1 cellular context compared by ENCODE assay signal in the genomic region with DNA sequence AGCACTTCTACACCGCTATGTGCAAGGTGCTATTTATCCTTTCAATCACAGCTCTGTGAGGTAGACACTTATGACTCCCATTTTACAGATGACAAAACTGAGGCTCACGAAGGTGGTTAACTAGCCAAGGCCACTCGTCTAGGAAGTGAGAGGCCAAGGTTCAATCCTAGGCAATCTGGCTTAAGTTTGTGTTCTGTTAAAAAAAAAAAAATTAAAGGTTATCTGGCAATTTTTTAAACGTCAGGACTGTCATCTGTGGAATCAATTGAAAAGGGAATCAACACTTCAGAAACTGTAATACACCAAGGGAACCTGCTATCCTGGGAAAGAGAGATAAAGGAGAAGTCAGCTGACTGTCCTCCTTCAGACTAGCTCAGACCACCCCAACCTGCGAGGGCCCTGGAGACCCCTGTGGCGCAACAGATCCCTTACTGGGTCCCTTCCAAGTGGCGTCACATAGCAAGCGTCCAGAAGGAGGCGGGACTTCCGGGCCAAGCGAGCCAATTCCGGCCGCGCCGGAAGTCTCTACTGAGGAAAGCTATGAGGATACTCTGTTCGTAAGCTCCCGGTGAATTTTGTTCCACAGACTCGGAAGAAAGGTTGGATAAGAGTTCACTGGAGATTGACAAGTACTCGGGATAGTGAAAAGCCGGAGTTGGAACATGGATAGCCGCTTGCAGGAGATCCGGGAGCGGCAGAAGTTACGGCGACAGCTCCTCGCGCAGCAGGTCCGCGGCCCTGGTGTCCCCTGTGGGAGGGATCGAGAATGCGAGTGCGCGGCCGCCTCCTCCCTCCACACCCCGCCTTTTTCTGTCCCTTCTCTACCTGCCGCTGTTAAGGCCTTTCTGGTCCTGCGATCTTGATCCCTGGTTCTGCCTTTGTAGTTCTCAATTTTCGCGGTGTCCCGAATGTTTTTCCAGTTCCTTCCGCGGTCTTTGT.
TF ChIP-seq lines count a peak whose summit lies in the region.

Gene METTL14 (plus strand): TSS at position 520 of the 939 bp plus-strand sequence. CDS start 143 bp downstream, at position 663.

TF ChIP-seq in K562, 482 proteins besides CTCF, POLR2A, EP300 and RAD21 (continued from another document and continues in another):
- TF ChIP-seq PRDM10 (IDR thresholded peaks at IDR 0.05; ENCODE audit: partially characterized antibody) (peak; percentile 60), GTF2A2 (tag; IDR thresholded peaks at IDR 0.05) (0 out of 2 replicates have a peak, but pooled peaks have one; percentile 37), XRCC5 (IDR thresholded peaks at IDR 0.05; ENCODE audit: low read depth, low read length) (peak; percentile 62; the same call in 1 of the 2 replicates), MTA2 (IDR thresholded peaks at IDR 0.05; ENCODE audit: low read depth) (no peak), DPF2 (IDR thresholded peaks at IDR 0.05) (peak; percentile 45; the same call in 1 of the 2 replicates), SIN3A (IDR thresholded peaks at IDR 0.05; ENCODE audit: borderline replicate concordance in 2 of 2, control insufficient read depth in 1 of 2, low read depth in 2 of 2, low read length in 2 of 2) (peak; percentile 41 to 76; a peak in 1 of 4 replicates), ZNF146 (CRISPR knock-in tag; IDR thresholded peaks at IDR 0.05; ENCODE audit: unreplicated experiment) (no peak), KLF16 (IDR thresholded peaks at IDR 0.05) (no peak), HDGF (IDR thresholded peaks at IDR 0.05) (0 out of 2 replicates have a peak, but pooled peaks have one; percentile 72), ZFPM2 (CRISPR knock-in tag; IDR thresholded peaks at IDR 0.05) (no peak), SIN3B (IDR thresholded peaks at IDR 0.05; ENCODE audit: low read depth) (peak; percentile 90), NCOA1 (IDR thresholded peaks at IDR 0.05; ENCODE audit: low read depth) (peak; percentile 39; the same call in 1 of the 2 replicates), HNRNPLL (IDR thresholded peaks at IDR 0.05; ENCODE audit: low read depth, low read length, poor library complexity, severe bottlenecking) (peak; percentile 55), ZBTB40 (IDR thresholded peaks at IDR 0.05) (peak; percentile 96), ZBTB40 (CRISPR knock-in tag; IDR thresholded peaks at IDR 0.05) (no peak), HNRNPK (IDR thresholded peaks at IDR 0.05; ENCODE audit: low read depth, low read length, poor library complexity, severe bottlenecking) (no peak), ZFX (CRISPR knock-in tag; IDR thresholded peaks at IDR 0.05) (peak; percentile 71), JUND (IDR thresholded peaks at IDR 0.05; ENCODE audit: borderline replicate concordance, low read depth, low read length) (peak; percentile 30; the same call in 1 of the 2 replicates), JUND (tag; IDR thresholded peaks at IDR 0.05; ENCODE audit: borderline replicate concordance, low read depth, low read length) (no peak; the same call in 2 of the 3 replicates), ZNF830 (CRISPR knock-in tag; IDR thresholded peaks at IDR 0.05) (peak; percentile 10; the same call in 1 of the 2 replicates), CBFB (CRISPR knock-in tag; IDR thresholded peaks at IDR 0.05) (no peak), DIDO1 (tag; IDR thresholded peaks at IDR 0.05; ENCODE audit: low read depth) (peak; percentile 61; the same call in 1 of the 2 replicates), ZNF395 (CRISPR knock-in tag; IDR thresholded peaks at IDR 0.05) (no peak), RB1 (IDR thresholded peaks at IDR 0.05; ENCODE audit: low read depth) (no peak), TOE1 (IDR thresholded peaks at IDR 0.05; ENCODE audit: borderline replicate concordance) (no peak), TOE1 (CRISPR knock-in tag; IDR thresholded peaks at IDR 0.05; ENCODE audit: borderline replicate concordance, low read depth) (no peak), NRF1 (conservative IDR thresholded peaks at IDR 0.05 in 1 of 2, IDR thresholded peaks at IDR 0.05 in 1 of 2) (peak; percentile 79 to 84)
- TF ChIP-seq, protein P1, sequence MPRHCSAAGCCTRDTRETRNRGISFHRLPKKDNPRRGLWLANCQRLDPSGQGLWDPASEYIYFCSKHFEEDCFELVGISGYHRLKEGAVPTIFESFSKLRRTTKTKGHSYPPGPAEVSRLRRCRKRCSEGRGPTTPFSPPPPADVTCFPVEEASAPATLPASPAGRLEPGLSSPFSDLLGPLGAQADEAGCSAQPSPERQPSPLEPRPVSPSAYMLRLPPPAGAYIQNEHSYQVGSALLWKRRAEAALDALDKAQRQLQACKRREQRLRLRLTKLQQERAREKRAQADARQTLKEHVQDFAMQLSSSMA (CRISPR knock-in tag; IDR thresholded peaks at IDR 0.05), result no peak
- TF ChIP-seq, protein P2, sequence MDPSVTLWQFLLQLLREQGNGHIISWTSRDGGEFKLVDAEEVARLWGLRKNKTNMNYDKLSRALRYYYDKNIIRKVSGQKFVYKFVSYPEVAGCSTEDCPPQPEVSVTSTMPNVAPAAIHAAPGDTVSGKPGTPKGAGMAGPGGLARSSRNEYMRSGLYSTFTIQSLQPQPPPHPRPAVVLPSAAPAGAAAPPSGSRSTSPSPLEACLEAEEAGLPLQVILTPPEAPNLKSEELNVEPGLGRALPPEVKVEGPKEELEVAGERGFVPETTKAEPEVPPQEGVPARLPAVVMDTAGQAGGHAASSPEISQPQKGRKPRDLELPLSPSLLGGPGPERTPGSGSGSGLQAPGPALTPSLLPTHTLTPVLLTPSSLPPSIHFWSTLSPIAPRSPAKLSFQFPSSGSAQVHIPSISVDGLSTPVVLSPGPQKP (CRISPR knock-in tag; IDR thresholded peaks at IDR 0.05), result no peak
- TF ChIP-seq, protein P3, sequence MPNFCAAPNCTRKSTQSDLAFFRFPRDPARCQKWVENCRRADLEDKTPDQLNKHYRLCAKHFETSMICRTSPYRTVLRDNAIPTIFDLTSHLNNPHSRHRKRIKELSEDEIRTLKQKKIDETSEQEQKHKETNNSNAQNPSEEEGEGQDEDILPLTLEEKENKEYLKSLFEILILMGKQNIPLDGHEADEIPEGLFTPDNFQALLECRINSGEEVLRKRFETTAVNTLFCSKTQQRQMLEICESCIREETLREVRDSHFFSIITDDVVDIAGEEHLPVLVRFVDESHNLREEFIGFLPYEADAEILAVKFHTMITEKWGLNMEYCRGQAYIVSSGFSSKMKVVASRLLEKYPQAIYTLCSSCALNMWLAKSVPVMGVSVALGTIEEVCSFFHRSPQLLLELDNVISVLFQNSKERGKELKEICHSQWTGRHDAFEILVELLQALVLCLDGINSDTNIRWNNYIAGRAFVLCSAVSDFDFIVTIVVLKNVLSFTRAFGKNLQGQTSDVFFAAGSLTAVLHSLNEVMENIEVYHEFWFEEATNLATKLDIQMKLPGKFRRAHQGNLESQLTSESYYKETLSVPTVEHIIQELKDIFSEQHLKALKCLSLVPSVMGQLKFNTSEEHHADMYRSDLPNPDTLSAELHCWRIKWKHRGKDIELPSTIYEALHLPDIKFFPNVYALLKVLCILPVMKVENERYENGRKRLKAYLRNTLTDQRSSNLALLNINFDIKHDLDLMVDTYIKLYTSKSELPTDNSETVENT (CRISPR knock-in tag; IDR thresholded peaks at IDR 0.05), result no peak
- TF ChIP-seq, protein P4, sequence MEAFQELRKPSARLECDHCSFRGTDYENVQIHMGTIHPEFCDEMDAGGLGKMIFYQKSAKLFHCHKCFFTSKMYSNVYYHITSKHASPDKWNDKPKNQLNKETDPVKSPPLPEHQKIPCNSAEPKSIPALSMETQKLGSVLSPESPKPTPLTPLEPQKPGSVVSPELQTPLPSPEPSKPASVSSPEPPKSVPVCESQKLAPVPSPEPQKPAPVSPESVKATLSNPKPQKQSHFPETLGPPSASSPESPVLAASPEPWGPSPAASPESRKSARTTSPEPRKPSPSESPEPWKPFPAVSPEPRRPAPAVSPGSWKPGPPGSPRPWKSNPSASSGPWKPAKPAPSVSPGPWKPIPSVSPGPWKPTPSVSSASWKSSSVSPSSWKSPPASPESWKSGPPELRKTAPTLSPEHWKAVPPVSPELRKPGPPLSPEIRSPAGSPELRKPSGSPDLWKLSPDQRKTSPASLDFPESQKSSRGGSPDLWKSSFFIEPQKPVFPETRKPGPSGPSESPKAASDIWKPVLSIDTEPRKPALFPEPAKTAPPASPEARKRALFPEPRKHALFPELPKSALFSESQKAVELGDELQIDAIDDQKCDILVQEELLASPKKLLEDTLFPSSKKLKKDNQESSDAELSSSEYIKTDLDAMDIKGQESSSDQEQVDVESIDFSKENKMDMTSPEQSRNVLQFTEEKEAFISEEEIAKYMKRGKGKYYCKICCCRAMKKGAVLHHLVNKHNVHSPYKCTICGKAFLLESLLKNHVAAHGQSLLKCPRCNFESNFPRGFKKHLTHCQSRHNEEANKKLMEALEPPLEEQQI (IDR thresholded peaks at IDR 0.05), result no peak
